12 cellular contexts compared by ENCODE assay signal in genomic region chr21:38506606-38507331, GRCh38. TPM values are rescaled to one million over a fixed set of nuclear protein-coding genes. Genes with fewer than 3 reads are reported as not detected.
DNase-seq lines count a peak whose midpoint lies in the region; ATAC-seq, FAIRE-seq and TF ChIP-seq lines count a peak whose summit lies in the region.
"Had no signal": no experiment of that assay in that cellular context is flagged by ENCODE, and none has a peak within 500 bp of the region (broad histone marks: within the 10 kb centered on the region; RNA-seq: fewer than 3 reads in every experiment).

No MANE protein-coding gene starts in this region.

- no peaks in the 10 kb centered on the region for H3K27me3 ChIP-seq in ascending aorta
- no peaks in the 10 kb centered on the region for H3K27me3 ChIP-seq in brain microvascular endothelial cell (replicated peaks)
- H3K27me3 ChIP-seq in suprapubic skin: peaks cover 2% of the 10 kb centered on the region

- peaks cover 3 to 18% (median 8%) of the 10 kb centered on the region in 4 donors for H3K4me1 Mint-ChIP-seq in naive thymus-derived CD8-positive, alpha-beta T cell

- peak overlapping the region; percentile 19; the same call in 1 of the 2 replicates for H3K9ac ChIP-seq in ES-I3 (ENCODE audit: low read depth, low read length)

- peaks cover 10 to 59% (median 18%) of the 10 kb centered on the region in 5 donors for H3K27me3 Mint-ChIP-seq in naive thymus-derived CD8-positive, alpha-beta T cell

- no peaks in the 10 kb centered on the region for H3K9me3 Mint-ChIP-seq in naive thymus-derived CD8-positive, alpha-beta T cell

- H3K27ac ChIP-seq in ascending aorta (peak overlapping the region in 1 of 2 donors; percentile 86), brain microvascular endothelial cell (no peak overlapping the region), suprapubic skin (no peak overlapping the region)
- H3K27ac ChIP-seq: pancreas had no signal

- H3K4me1 ChIP-seq in ES-I3 (ENCODE audit: insufficient read depth, low read length) (peaks cover 4% of the 10 kb centered on the region), ascending aorta (peaks cover 0 to 24% of the 10 kb centered on the region in 2 donors), suprapubic skin (peaks cover 8% of the 10 kb centered on the region)
- H3K4me1 ChIP-seq: pancreas had no signal

- H3K9me3 ChIP-seq in ES-I3 (ENCODE audit: control insufficient read depth, insufficient read depth, low read length) (no peaks in the 10 kb centered on the region), ascending aorta (no peaks in the 10 kb centered on the region), suprapubic skin (no peaks in the 10 kb centered on the region)
- H3K9me3 ChIP-seq: pancreas had no signal

- ATAC-seq in naive thymus-derived CD8-positive, alpha-beta T cell: no peak
- ATAC-seq in GM18858 (IDR thresholded peaks at IDR 0.05; ENCODE audit: unreplicated experiment): no peak

- H3K27ac Mint-ChIP-seq in naive thymus-derived CD8-positive, alpha-beta T cell: peak overlapping the region in 6 of 10 donors; percentile 13 to 82 (median 18)

- no peak for FAIRE-seq in GM12892 (lab: Jason Lieb, UNC)
- FAIRE-seq: G401.6, pancreas had no signal

- in situ Hi-C loops in brain microvascular endothelial cell (cut with HindIII; ENCODE audit: low pct_ligation_motif_present, low sequenced_read_pairs): no loop called here

- TF ChIP-seq CTCF in ascending aorta (IDR thresholded peaks at IDR 0.05) (no peak), brain microvascular endothelial cell (IDR thresholded peaks at IDR 0.05; ENCODE audit: low read depth, low read length, missing control alignments) (no peak), suprapubic skin (IDR thresholded peaks at IDR 0.05) (no peak)

- H3K4me3 Mint-ChIP-seq in naive thymus-derived CD8-positive, alpha-beta T cell: peak overlapping the region in 8 of 10 donors; percentile 11 to 57 (median 45)

- H3K36me3 ChIP-seq in ES-I3 (ENCODE audit: insufficient read depth, low read length) (no peaks in the 10 kb centered on the region), ascending aorta (no peaks in the 10 kb centered on the region), brain microvascular endothelial cell (replicated peaks) (no peaks in the 10 kb centered on the region), suprapubic skin (no peaks in the 10 kb centered on the region)
- H3K36me3 ChIP-seq: pancreas had no signal

- 75% methylated on average over 26 of the region's 26 CpGs for WGBS in suprapubic skin

- no peaks in the 10 kb centered on the region for H3K36me3 Mint-ChIP-seq in naive thymus-derived CD8-positive, alpha-beta T cell

- intact Hi-C loops in ascending aorta (cut with DNase I): loop anchor here (5.0 kb wide), 2 partner anchors 61 to 636 kb away; no protein-coding TSS in a partner anchor

- no peak for TF ChIP-seq POLR2A in suprapubic skin (IDR thresholded peaks at IDR 0.05)
- no peak for TF ChIP-seq POLR2A in GM12892 (IDR thresholded peaks at IDR 0.05; ENCODE audit: low read depth, low read length)

- POLR2A ChIA-PET in naive thymus-derived CD8-positive, alpha-beta T cell (lab: Charles Lee): no interaction called here

- H3K4me3 ChIP-seq in ascending aorta (peak overlapping the region; percentile 31 to 62), brain microvascular endothelial cell (ENCODE audit: low read depth, low read length) (no peak overlapping the region), suprapubic skin (no peak overlapping the region)
- H3K4me3 ChIP-seq: pancreas had no signal

- no peak for TF ChIP-seq EP300 in suprapubic skin (IDR thresholded peaks at IDR 0.05)

- DNase-seq in NCI-H146 (lab: John Stamatoyannopoulos, UW) (peak; percentile 64), ascending aorta (ENCODE audit: low spot score in 2 of 2) (no peak), brain microvascular endothelial cell (no peak), suprapubic skin (ENCODE audit: low spot score in 2 of 2) (no peak), GM12892 (ENCODE audit: insufficient read length) (no peak)
- DNase-seq in naive thymus-derived CD8-positive, alpha-beta T cell: no peak
- DNase-seq: cerebellar nuclear complex, pancreas had no signal

RNA-seq across cellular contexts. Expression of gene ERG, which starts 8.5 kb away (rescaled TPM):
- total RNA-seq in ascending aorta (28.5 TPM), suprapubic skin (10 to 100 TPM in 1 of 4 donors, 1 to 10 TPM in 3; 3.3 to 10.1 (median 6.3) TPM)
- total RNA-seq in naive thymus-derived CD8-positive, alpha-beta T cell: not detected
- polyA plus RNA-seq in naive thymus-derived CD8-positive, alpha-beta T cell: not detected
- polyA plus RNA-seq in GM12892 (2012; ENCODE audit: missing spikeins): not detected
- total RNA-seq: LHCN-M2 had no signal

Comparison
In these comparisons a context has a peak if more than half of its experiments do, and no peak if none do; other contexts are left out.
1. H3K4me3 ChIP-seq: peak in ascending aorta (2 of 2); none in brain microvascular endothelial cell (single experiment) and suprapubic skin (single experiment).
2. RNA of gene ERG, which starts 8.5 kb away (total RNA-seq): 28.5 TPM in ascending aorta (single experiment) and 3.3 to 10.1 TPM in suprapubic skin; not detected in naive thymus-derived CD8-positive, alpha-beta T cell; every median in the first group is over 4 times any median in the second.